ENCODE assay signal across 12 cellular contexts in genomic region chr7:40828686-40829085, GRCh38.
DNase-seq lines count a peak whose midpoint lies in the region; TF ChIP-seq lines count a peak whose summit lies in the region.
"Had no signal": no experiment of that assay in that cellular context is flagged by ENCODE, and none has a peak within 500 bp of the region (broad histone marks: within the 10 kb centered on the region; RNA-seq: fewer than 3 reads in every experiment).

No MANE protein-coding gene starts in this region.

- in situ Hi-C loops in brain microvascular endothelial cell (cut with HindIII; ENCODE audit: low pct_ligation_motif_present, low sequenced_read_pairs) = no loop called here

- H3K27ac Mint-ChIP-seq in neural crest cell (ENCODE audit: unreplicated experiment) = peak overlapping the region; percentile 79
- no peak overlapping the region for H3K27ac Mint-ChIP-seq in HFFc6
- H3K27ac Mint-ChIP-seq: CD4-positive, CD25-positive, alpha-beta regulatory T cell had no signal

- intact Hi-C loops in thyroid gland (cut with DNase I) = no loop called here

- TF ChIP-seq CTCF in brain microvascular endothelial cell (IDR thresholded peaks at IDR 0.05; ENCODE audit: low read depth, low read length, missing control alignments) (no peak), neural crest cell (conservative IDR thresholded peaks at IDR 0.05) (no peak), thyroid gland (IDR thresholded peaks at IDR 0.05) (no peak), HFFc6 (IDR thresholded peaks at IDR 0.05) (no peak)

- H3K4me1 ChIP-seq in thyroid gland = peaks cover 29 to 39% of the 10 kb centered on the region in 2 donors

- H3K4me1 Mint-ChIP-seq in neural crest cell = peaks cover 54% of the 10 kb centered on the region
- H3K4me1 Mint-ChIP-seq in HFFc6 (ENCODE audit: low read depth) = peaks cover 79% of the 10 kb centered on the region
- H3K4me1 Mint-ChIP-seq: CD4-positive, CD25-positive, alpha-beta regulatory T cell had no signal

- peaks cover 8% of the 10 kb centered on the region for H3K9me3 Mint-ChIP-seq in neural crest cell
- H3K9me3 Mint-ChIP-seq in HFFc6 = no peaks in the 10 kb centered on the region

- H3K36me3 ChIP-seq in brain microvascular endothelial cell (replicated peaks) = no peaks in the 10 kb centered on the region
- H3K36me3 ChIP-seq in thyroid gland = no peaks in the 10 kb centered on the region
- no peaks in the 10 kb centered on the region for H3K36me3 ChIP-seq in H7 (replicated peaks; ENCODE audit: control insufficient read depth, insufficient read depth, low read length)
- H3K36me3 ChIP-seq: BLaER1 treated with 17β-estradiol and CSF1 and Interleukin-3, amounts not matched to agents 10 nM and 100 nM had no signal

- 93 to 96% methylated on average over 9 of the region's 9 CpGs for WGBS in thyroid gland, 2 donors

- no peak for TF ChIP-seq POLR2A in thyroid gland (IDR thresholded peaks at IDR 0.05)

- peak overlapping the region; percentile 20 for H3K4me3 Mint-ChIP-seq in neural crest cell
- H3K4me3 Mint-ChIP-seq in HFFc6 = no peak overlapping the region

- H3K36me3 Mint-ChIP-seq in neural crest cell (ENCODE audit: low read depth) (no peaks in the 10 kb centered on the region), HFFc6 (ENCODE audit: low read depth) (peaks cover 5% of the 10 kb centered on the region; the same call in 1 of the 2 replicates)
- H3K36me3 Mint-ChIP-seq: CD4-positive, CD25-positive, alpha-beta regulatory T cell had no signal

- H3K27me3 Mint-ChIP-seq in neural crest cell (ENCODE audit: low read depth) = no peaks in the 10 kb centered on the region
- H3K27me3 Mint-ChIP-seq in HFFc6 (ENCODE audit: insufficient read depth) = no peaks in the 10 kb centered on the region; the same call in 1 of the 2 replicates
- H3K27me3 Mint-ChIP-seq: CD4-positive, CD25-positive, alpha-beta regulatory T cell had no signal

- H3K27me3 ChIP-seq in brain microvascular endothelial cell (replicated peaks) = no peaks in the 10 kb centered on the region
- H3K27me3 ChIP-seq in thyroid gland = no peaks in the 10 kb centered on the region
- H3K27me3 ChIP-seq in H7 (ENCODE audit: control insufficient read depth, insufficient read depth, low read length) = no peaks in the 10 kb centered on the region
- H3K27me3 ChIP-seq: BLaER1 treated with 17β-estradiol and CSF1 and Interleukin-3, amounts not matched to agents 10 nM and 100 nM had no signal

- H3K4me3 ChIP-seq in brain microvascular endothelial cell (ENCODE audit: low read depth, low read length) (no peak overlapping the region), thyroid gland (replicated peaks in 1 of 3) (no peak overlapping the region), H7 (ENCODE audit: insufficient read depth, low read depth, low read length) (no peak overlapping the region)
- H3K4me3 ChIP-seq: BLaER1 treated with 17β-estradiol and CSF1 and Interleukin-3, amounts not matched to agents 10 nM and 100 nM had no signal

- no peaks in the 10 kb centered on the region for H3K9me3 ChIP-seq in thyroid gland

- DNase-seq in OCI-M1 (lab: John Stamatoyannopoulos, UW) (peak; percentile 14), brain microvascular endothelial cell (peak; percentile 64), neural crest cell (ENCODE audit: low read depth, low spot score) (no peak), thyroid gland (no peak), HFFc6 (no peak), H7 (no peak)
- DNase-seq in stimulated activated CD4-positive, alpha-beta T cell treated with anti-CD3 and anti-CD28 coated beads, Interleukin-4, amount 100 ng/mL, for 4 hours = no peak
- DNase-seq: ACHN; CD4-positive, CD25-positive, alpha-beta regulatory T cell; DMS53 had no signal

- H3K27ac ChIP-seq in brain microvascular endothelial cell = peak overlapping the region; percentile 32
- peak overlapping the region in 2 of 3 donors; percentile 16 to 21 for H3K27ac ChIP-seq in thyroid gland
- H3K27ac ChIP-seq: BLaER1 treated with 17β-estradiol and CSF1 and Interleukin-3, amounts not matched to agents 10 nM and 100 nM; HL-60 had no signal

Comparison
In these comparisons a context has a peak if more than half of its experiments do, and no peak if none do; other contexts are left out.
1. DNase-seq: peak in OCI-M1 (single experiment) and brain microvascular endothelial cell (single experiment); none in neural crest cell (single experiment), thyroid gland (0 of 2), stimulated activated CD4-positive, alpha-beta T cell treated with anti-CD3 and anti-CD28 coated beads, Interleukin-4, amount 100 ng/mL, for 4 hours (0 of 2), HFFc6 (single experiment) and H7 (single experiment).